In genomic region chr17:8079291-8080207, GRCh38 we compare ENCODE assay signal across 9 cellular contexts. TPM values are rescaled to one million over a fixed set of nuclear protein-coding genes. Genes with fewer than 3 reads are reported as not detected.
DNase-seq lines count a peak whose midpoint lies in the region; ATAC-seq lines count a peak whose summit lies in the region.
"Had no signal": no experiment of that assay in that cellular context is flagged by ENCODE, and none has a peak within 500 bp of the region (broad histone marks: within the 10 kb centered on the region; RNA-seq: fewer than 3 reads in every experiment).

No MANE protein-coding gene starts in this region.

- peak; percentile 69 for ATAC-seq in HG03342 (IDR thresholded peaks at IDR 0.05; ENCODE audit: unreplicated experiment)
- no peak for ATAC-seq in HG03097 (IDR thresholded peaks at IDR 0.05; ENCODE audit: low FRiP score, unreplicated experiment)

- no peaks in the 10 kb centered on the region for H3K9me3 ChIP-seq in mononuclear cell (ENCODE audit: low read depth, low read length)

- peaks cover 18% of the 10 kb centered on the region for H3K4me1 ChIP-seq in mononuclear cell (ENCODE audit: insufficient read depth, low read length)

- DNase-seq in GM03348 (ENCODE audit: low spot score) (peak; percentile 92), NOMO-1 (lab: John Stamatoyannopoulos, UW; ENCODE audit: unreplicated experiment in 2 of 2) (peak; percentile 57 to 70), epidermal melanocyte (ENCODE audit: insufficient read length, low spot score) (peak; percentile 83)
- peak; percentile 39 for DNase-seq in activated CD8-positive, alpha-beta memory T cell treated with anti-CD3 and anti-CD28 coated beads, Interleukin-2, amount 50 U/mL, for 1 hour (ENCODE audit: extremely low read depth)
- peak; percentile 48 to 65 for DNase-seq in stimulated activated CD8-positive, alpha-beta memory T cell treated with anti-CD3 and anti-CD28 coated beads, Interleukin-2, amount 100 ng/mL, for 1 hour (ENCODE audit: low read depth in 2 of 2)

- peak overlapping the region; percentile 35 for H3K4me3 ChIP-seq in mononuclear cell (ENCODE audit: low read length)

- peaks cover 10% of the 10 kb centered on the region for H3K27me3 ChIP-seq in mononuclear cell (ENCODE audit: insufficient read depth, low read length)

RNA-seq across cellular contexts. Expression of gene ALOX12B, which starts 8.0 kb away (rescaled TPM):
- not detected for total RNA-seq in mononuclear cell
- total RNA-seq: temporal lobe had no signal

RNA-seq across cellular contexts. Expression of gene ALOXE3, which starts 38.8 kb away (rescaled TPM):
- total RNA-seq in mononuclear cell: 0.10 TPM

RNA-seq across cellular contexts. Expression of gene ALOX15B, which starts 40.7 kb away (rescaled TPM):
- 0.10 TPM for total RNA-seq in mononuclear cell
- total RNA-seq: temporal lobe had no signal

RNA-seq across cellular contexts. Expression of gene HES7, which starts 44.4 kb away (rescaled TPM):
- total RNA-seq in mononuclear cell: not detected

Comparison
In these comparisons a context has a peak if more than half of its experiments do, and no peak if none do; other contexts are left out.
1. DNase-seq: peak in every context shown above with its lines; median percentile 92 in GM03348; 83 in epidermal melanocyte; 64 in NOMO-1; 56 in stimulated activated CD8-positive, alpha-beta memory T cell treated with anti-CD3 and anti-CD28 coated beads, Interleukin-2, amount 100 ng/mL, for 1 hour; 39 in activated CD8-positive, alpha-beta memory T cell treated with anti-CD3 and anti-CD28 coated beads, Interleukin-2, amount 50 U/mL, for 1 hour.